Comparison of ENCODE assay signal across 1 cellular context in the genomic region with DNA sequence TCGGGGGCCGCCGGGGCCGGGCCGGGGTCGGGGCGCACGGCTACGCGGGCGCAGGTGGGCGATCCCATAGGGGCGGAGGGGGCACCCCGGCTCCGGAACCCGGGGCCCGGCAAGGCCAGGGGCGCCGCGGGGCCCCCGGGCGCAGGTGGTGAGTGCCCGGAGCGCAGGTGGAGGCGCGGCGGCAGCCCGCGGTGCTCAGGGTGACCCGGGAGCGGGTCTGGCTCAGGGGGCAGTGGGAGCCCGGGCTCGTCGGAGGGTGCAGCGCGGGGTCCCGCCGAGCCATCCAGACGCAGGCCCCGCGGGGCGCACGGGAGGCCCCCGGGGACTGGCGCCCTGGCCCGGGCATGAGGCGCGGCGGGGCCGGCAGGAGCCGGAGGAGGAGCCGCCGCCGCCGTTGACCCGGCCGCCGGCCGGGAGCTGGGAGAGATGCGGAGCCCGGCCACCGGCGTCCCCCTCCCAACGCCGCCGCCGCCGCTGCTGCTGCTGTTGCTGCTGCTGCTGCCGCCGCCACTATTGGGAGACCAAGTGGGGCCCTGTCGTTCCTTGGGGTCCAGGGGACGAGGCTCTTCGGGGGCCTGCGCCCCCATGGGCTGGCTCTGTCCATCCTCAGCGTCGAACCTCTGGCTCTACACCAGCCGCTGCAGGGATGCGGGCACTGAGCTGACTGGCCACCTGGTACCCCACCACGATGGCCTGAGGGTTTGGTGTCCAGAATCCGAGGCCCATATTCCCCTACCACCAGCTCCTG.
TF ChIP-seq lines count a peak whose summit lies in the region.

No MANE protein-coding gene starts in this region.

TF ChIP-seq in HepG2, 621 proteins besides CTCF, POLR2A, EP300 and RAD21 (continued from another document):
- TF ChIP-seq, protein P1, sequence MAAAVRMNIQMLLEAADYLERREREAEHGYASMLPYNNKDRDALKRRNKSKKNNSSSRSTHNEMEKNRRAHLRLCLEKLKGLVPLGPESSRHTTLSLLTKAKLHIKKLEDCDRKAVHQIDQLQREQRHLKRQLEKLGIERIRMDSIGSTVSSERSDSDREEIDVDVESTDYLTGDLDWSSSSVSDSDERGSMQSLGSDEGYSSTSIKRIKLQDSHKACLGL (CRISPR knock-in tag; IDR thresholded peaks at IDR 0.05), result peak; percentile 46; the same call in 1 of the 2 replicates
- TF ChIP-seq, protein P2, sequence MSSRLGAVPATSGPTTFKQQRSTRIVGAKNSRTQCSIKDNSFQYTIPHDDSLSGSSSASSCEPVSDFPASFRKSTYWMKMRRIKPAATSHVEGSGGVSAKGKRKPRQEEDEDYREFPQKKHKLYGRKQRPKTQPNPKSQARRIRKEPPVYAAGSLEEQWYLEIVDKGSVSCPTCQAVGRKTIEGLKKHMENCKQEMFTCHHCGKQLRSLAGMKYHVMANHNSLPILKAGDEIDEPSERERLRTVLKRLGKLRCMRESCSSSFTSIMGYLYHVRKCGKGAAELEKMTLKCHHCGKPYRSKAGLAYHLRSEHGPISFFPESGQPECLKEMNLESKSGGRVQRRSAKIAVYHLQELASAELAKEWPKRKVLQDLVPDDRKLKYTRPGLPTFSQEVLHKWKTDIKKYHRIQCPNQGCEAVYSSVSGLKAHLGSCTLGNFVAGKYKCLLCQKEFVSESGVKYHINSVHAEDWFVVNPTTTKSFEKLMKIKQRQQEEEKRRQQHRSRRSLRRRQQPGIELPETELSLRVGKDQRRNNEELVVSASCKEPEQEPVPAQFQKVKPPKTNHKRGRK (CRISPR knock-in tag; IDR thresholded peaks at IDR 0.05), result no peak
- no peak for TF ChIP-seq ZBTB26 (CRISPR knock-in tag; IDR thresholded peaks at IDR 0.05; ENCODE audit: borderline replicate concordance)
- no peak for TF ChIP-seq RARG (CRISPR knock-in tag; IDR thresholded peaks at IDR 0.05; ENCODE audit: low read depth)
- no peak for TF ChIP-seq ATF5 (CRISPR knock-in tag; IDR thresholded peaks at IDR 0.05; ENCODE audit: low read depth)
- TF ChIP-seq CAMTA2 (CRISPR knock-in tag; IDR thresholded peaks at IDR 0.05; ENCODE audit: borderline replicate concordance), result no peak
- TF ChIP-seq HOXD1 (CRISPR knock-in tag; IDR thresholded peaks at IDR 0.05), result no peak
- no peak for TF ChIP-seq ZNF12 (CRISPR knock-in tag; IDR thresholded peaks at IDR 0.05)
- TF ChIP-seq MTF1 (CRISPR knock-in tag; IDR thresholded peaks at IDR 0.05), result no peak
